ENCODE assay signal across 6 cellular contexts in the genomic region with DNA sequence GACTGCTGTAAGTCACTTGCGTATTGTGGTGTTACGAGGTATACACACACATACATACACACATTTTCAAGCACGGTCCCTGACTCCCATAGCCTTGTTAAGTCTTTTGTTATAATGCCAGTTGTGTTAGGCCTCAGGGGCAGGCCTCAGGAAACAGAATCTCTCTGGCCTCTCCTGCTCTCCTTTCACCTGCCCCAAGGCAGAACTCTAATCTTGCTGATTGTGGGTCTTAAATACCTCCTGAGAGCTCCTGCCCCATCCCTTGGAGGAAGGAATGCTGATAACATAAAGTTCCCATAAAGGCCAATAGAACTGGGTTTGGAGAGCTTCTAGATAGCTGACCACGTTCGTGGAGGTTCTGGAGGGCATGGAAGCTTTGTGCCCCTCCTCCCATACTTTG.
"Had no signal": no experiment of that assay in that cellular context is flagged by ENCODE, and none has a peak within 500 bp of the region (broad histone marks: within the 10 kb centered on the region; RNA-seq: fewer than 3 reads in every experiment).

No MANE protein-coding gene starts in this region.

- H3K27ac ChIP-seq: HL-60 had no signal

- H3K4me2 ChIP-seq: GM23338 had no signal

- ATAC-seq: GM23338, HepG2 had no signal

- DNase-seq: H9, HCEC 1CT, KBM-7 had no signal

- H2AFZ ChIP-seq: GM23338 had no signal

- H3K4me3 ChIP-seq: GM23338 had no signal
